In the genomic region with DNA sequence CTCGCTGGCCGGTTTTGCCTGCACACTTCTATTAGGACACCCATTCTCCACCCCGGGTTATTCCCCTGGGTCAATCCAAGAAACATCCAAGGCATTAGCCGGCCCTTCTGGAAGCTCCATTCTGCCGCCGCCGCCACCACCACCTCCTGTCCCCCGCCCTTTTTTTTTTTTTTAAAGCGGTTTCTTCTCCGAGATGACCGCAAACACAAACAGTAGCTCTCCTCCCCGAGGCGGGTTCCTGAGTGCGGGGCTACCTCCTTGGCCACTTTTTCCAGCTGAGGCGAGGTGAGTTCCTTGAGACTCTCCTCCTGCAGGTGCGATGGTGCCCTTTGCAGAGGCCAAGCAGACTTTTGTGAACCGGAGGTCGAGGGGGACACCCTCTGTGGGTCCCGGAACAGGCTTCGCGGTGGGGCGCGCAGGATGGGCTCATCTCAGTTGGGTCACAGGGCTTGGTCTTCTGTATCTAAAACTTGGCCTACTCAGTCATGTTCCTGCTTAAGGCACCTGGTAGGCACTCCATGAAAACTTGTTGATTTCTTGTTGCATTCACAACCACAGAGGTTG, we compare ENCODE assay signal across 16 cellular contexts. TPM values are rescaled to one million over a fixed set of nuclear protein-coding genes. Genes with fewer than 3 reads are reported as not detected.
DNase-seq lines count a peak whose midpoint lies in the region; ATAC-seq and TF ChIP-seq lines count a peak whose summit lies in the region.
"Had no signal": no experiment of that assay in that cellular context is flagged by ENCODE, and none has a peak within 500 bp of the region (broad histone marks: within the 10 kb centered on the region; RNA-seq: fewer than 3 reads in every experiment).

No MANE protein-coding gene starts in this region.

- ATAC-seq in HG03571 (IDR thresholded peaks at IDR 0.05; ENCODE audit: unreplicated experiment) (no peak), GM18909 (IDR thresholded peaks at IDR 0.05; ENCODE audit: poor library complexity, unreplicated experiment) (no peak)
- ATAC-seq: Panc1 had no signal

- peak overlapping the region; percentile 23 for H3K27ac Mint-ChIP-seq in activated T-helper 1 cell treated with anti-CD3 and anti-CD28 coated beads, Interleukin-12 subunit alpha, Interleukin-12 subunit beta, Interleukin-2, Interleukin-4 antibody, amounts not matched to agents 30 ng/mL and 10 ng/mL and 1 ng/mL, durations not matched to agents 14 hours and 24 hours and 36 hours
- no peak overlapping the region for H3K27ac Mint-ChIP-seq in osteocyte (ENCODE audit: unreplicated experiment)

- H3K4me3 ChIP-seq in iPS-15b (ENCODE audit: low read depth, low read length), result peak overlapping the region; percentile 63

- intact Hi-C loops in activated T-helper 1 cell treated with anti-CD3 and anti-CD28 coated beads, Interleukin-12 subunit alpha, Interleukin-12 subunit beta, Interleukin-2, Interleukin-4 antibody, amounts not matched to agents 30 ng/mL and 10 ng/mL and 1 ng/mL, durations not matched to agents 14 hours and 24 hours and 36 hours (cut with micrococcal nuclease), result no loop called here

- DNase-seq in GM20000 (ENCODE audit: low spot score) (peak; percentile 20), osteocyte (ENCODE audit: extremely low spot score, unreplicated experiment) (no peak), nucleus accumbens (lab: John Stamatoyannopoulos, UW) (no peak), HK-2 (ENCODE audit: unreplicated experiment) (no peak)
- DNase-seq in activated T-helper 1 cell treated with anti-CD3 and anti-CD28 coated beads, Interleukin-12 subunit alpha, Interleukin-12 subunit beta, Interleukin-2, Interleukin-4 antibody, amounts not matched to agents 30 ng/mL and 10 ng/mL and 1 ng/mL, durations not matched to agents 14 hours and 24 hours and 36 hours (ENCODE audit: low spot score), result no peak
- DNase-seq: activated effector memory CD4-positive, alpha-beta T cell treated with Interleukin-2 at 50 U/mL for 16 hours; cerebellar nuclear complex; NCI-H1417 treated with DMSO at 0.1 percent for 48 hours had no signal

- H3K4me3 Mint-ChIP-seq in activated T-helper 1 cell treated with anti-CD3 and anti-CD28 coated beads, Interleukin-12 subunit alpha, Interleukin-12 subunit beta, Interleukin-2, Interleukin-4 antibody, amounts not matched to agents 30 ng/mL and 10 ng/mL and 1 ng/mL, durations not matched to agents 14 hours and 24 hours and 36 hours, result no peak overlapping the region
- peak overlapping the region; percentile 55 for H3K4me3 Mint-ChIP-seq in osteocyte (ENCODE audit: unreplicated experiment)

- no peaks in the 10 kb centered on the region for H3K36me3 ChIP-seq in iPS-15b (ENCODE audit: control insufficient read depth, insufficient read depth, low read length)

- H3K27me3 Mint-ChIP-seq in activated T-helper 1 cell treated with anti-CD3 and anti-CD28 coated beads, Interleukin-12 subunit alpha, Interleukin-12 subunit beta, Interleukin-2, Interleukin-4 antibody, amounts not matched to agents 30 ng/mL and 10 ng/mL and 1 ng/mL, durations not matched to agents 14 hours and 24 hours and 36 hours (ENCODE audit: insufficient read depth), result peaks cover 31% of the 10 kb centered on the region
- H3K27me3 Mint-ChIP-seq in osteocyte (ENCODE audit: unreplicated experiment), result peaks cover 52% of the 10 kb centered on the region

- H3K9me3 Mint-ChIP-seq in activated T-helper 1 cell treated with anti-CD3 and anti-CD28 coated beads, Interleukin-12 subunit alpha, Interleukin-12 subunit beta, Interleukin-2, Interleukin-4 antibody, amounts not matched to agents 30 ng/mL and 10 ng/mL and 1 ng/mL, durations not matched to agents 14 hours and 24 hours and 36 hours, result no peaks in the 10 kb centered on the region
- no peaks in the 10 kb centered on the region for H3K9me3 Mint-ChIP-seq in osteocyte (ENCODE audit: unreplicated experiment)

- no peak for TF ChIP-seq CTCF in GM20000 (IDR thresholded peaks at IDR 0.05; ENCODE audit: extremely low read depth, missing control alignments)
- TF ChIP-seq CTCF in osteocyte (IDR thresholded peaks at IDR 0.05), result no peak

- peaks cover 84% of the 10 kb centered on the region for H3K27me3 ChIP-seq in iPS-15b (ENCODE audit: control insufficient read depth, insufficient read depth, low read length)

- H3K9ac ChIP-seq in iPS-15b (ENCODE audit: low read depth, low read length), result no peak overlapping the region
- H3K9ac ChIP-seq: parathyroid adenoma, SK-N-SH had no signal

- H3K9me3 ChIP-seq in iPS-15b (ENCODE audit: control insufficient read depth, insufficient read depth, low read length), result no peaks in the 10 kb centered on the region
- H3K9me3 ChIP-seq: SK-N-SH had no signal

- no peaks in the 10 kb centered on the region for H3K4me1 Mint-ChIP-seq in activated T-helper 1 cell treated with anti-CD3 and anti-CD28 coated beads, Interleukin-12 subunit alpha, Interleukin-12 subunit beta, Interleukin-2, Interleukin-4 antibody, amounts not matched to agents 30 ng/mL and 10 ng/mL and 1 ng/mL, durations not matched to agents 14 hours and 24 hours and 36 hours (ENCODE audit: low read depth)
- peaks cover 3% of the 10 kb centered on the region for H3K4me1 Mint-ChIP-seq in osteocyte (ENCODE audit: unreplicated experiment)

- H3K36me3 Mint-ChIP-seq in activated T-helper 1 cell treated with anti-CD3 and anti-CD28 coated beads, Interleukin-12 subunit alpha, Interleukin-12 subunit beta, Interleukin-2, Interleukin-4 antibody, amounts not matched to agents 30 ng/mL and 10 ng/mL and 1 ng/mL, durations not matched to agents 14 hours and 24 hours and 36 hours (ENCODE audit: low read depth), result no peaks in the 10 kb centered on the region
- no peaks in the 10 kb centered on the region for H3K36me3 Mint-ChIP-seq in osteocyte (ENCODE audit: unreplicated experiment)

- peaks cover 3% of the 10 kb centered on the region for H3K4me1 ChIP-seq in iPS-15b (ENCODE audit: control insufficient read depth, insufficient read depth, low read length)
- H3K4me1 ChIP-seq: parathyroid adenoma had no signal

RNA-seq across cellular contexts. Expression of gene NWD2, which starts 0.9 kb away (rescaled TPM):
- total RNA-seq in activated T-helper 1 cell treated with anti-CD3 and anti-CD28 coated beads, Interleukin-12 subunit alpha, Interleukin-12 subunit beta, Interleukin-2, Interleukin-4 antibody, amounts not matched to agents 30 ng/mL and 10 ng/mL and 1 ng/mL, durations not matched to agents 14 hours and 24 hours and 36 hours, result not detected in 2 replicates
- not detected in 2 replicates for total RNA-seq in osteocyte
- total RNA-seq: G401, left lobe of liver had no signal
